8 cellular contexts compared by ENCODE assay signal in the genomic region with DNA sequence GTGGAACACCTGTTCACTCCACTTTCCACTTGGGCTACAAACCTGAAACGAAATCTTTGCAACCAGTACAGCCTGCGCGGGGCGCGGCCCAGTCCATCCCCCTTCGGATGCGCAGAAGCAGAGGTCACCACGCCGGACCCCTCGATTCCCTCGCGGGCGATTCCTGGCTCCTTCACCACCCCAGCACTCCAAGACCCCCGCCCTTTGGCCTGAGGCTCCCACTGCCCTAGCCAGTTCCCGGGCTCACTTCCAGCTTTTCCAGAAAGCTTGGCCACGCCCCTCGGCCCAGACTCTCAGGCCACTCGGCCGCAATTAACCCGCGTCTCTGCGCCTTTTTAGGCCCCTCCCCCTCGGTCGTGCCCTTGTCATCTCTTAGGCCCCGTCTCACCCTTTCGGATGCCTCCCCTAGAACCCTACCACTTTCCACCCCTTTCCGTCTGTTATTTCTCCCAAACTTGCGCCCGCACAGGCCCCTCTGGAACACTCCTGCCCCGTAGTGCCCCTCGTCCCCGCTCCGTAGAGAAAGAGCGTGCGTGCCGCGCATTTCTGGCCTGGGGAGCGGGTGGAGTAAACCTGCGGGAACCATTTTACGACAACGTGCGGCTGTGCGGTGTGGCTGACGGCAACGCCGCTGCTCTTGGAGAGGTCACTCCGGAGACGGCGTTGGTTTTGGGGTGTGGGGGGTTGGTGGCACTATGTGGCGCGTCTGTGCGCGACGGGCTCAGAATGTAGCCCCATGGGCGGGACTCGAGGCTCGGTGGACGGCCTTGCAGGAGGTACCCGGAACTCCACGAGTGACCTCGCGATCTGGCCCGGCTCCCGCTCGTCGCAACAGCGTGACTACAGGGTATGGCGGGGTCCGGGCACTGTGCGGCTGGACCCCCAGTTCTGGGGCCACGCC. TPM values are rescaled to one million over a fixed set of nuclear protein-coding genes. Genes with fewer than 3 reads are reported as not detected.
DNase-seq lines count a peak whose midpoint lies in the region; ATAC-seq and TF ChIP-seq lines count a peak whose summit lies in the region.

TSS of gene DLAT (plus strand) at position 631 of the 901 bp plus-strand sequence. CDS start at position 696, 65 bp downstream.

- peak within 1 kb of the TSS; percentile 100 for H3K27ac Mint-ChIP-seq in activated naive CD4-positive, alpha-beta T cell treated with anti-CD3 and anti-CD28 coated beads for 36 hours

- peak; percentile 94 for ATAC-seq in omental fat pad (ENCODE audit: low FRiP score)

- H3K4me3 Mint-ChIP-seq in activated naive CD4-positive, alpha-beta T cell treated with anti-CD3 and anti-CD28 coated beads for 36 hours: peak within 1 kb of the TSS; percentile 100

- no peaks in the 10 kb centered on the region for H3K9me3 ChIP-seq in testis

- H3K4me1 ChIP-seq in testis: peaks cover 9% of the 10 kb centered on the region

- WGBS in testis, 2 donors: 1% methylated on average over 43 to 54 of the region's 71 CpGs

- no peak for TF ChIP-seq CTCF in omental fat pad (IDR thresholded peaks at IDR 0.05)
- TF ChIP-seq CTCF in testis (IDR thresholded peaks at IDR 0.05): no peak

- H3K27me3 ChIP-seq in testis: no peaks in the 10 kb centered on the region

- H3K27ac ChIP-seq in testis: peak within 1 kb of the TSS; percentile 81 to 84

- peaks cover 28% of the 10 kb centered on the region for H3K4me1 Mint-ChIP-seq in activated naive CD4-positive, alpha-beta T cell treated with anti-CD3 and anti-CD28 coated beads for 36 hours (ENCODE audit: low read depth)

- peaks cover 29% of the 10 kb centered on the region for H3K36me3 Mint-ChIP-seq in activated naive CD4-positive, alpha-beta T cell treated with anti-CD3 and anti-CD28 coated beads for 36 hours (ENCODE audit: low read depth)

- H3K4me3 ChIP-seq in testis: peak within 1 kb of the TSS; percentile 68 to 90

- CTCF ChIA-PET in HEK293T (lab: Yijun Ruan, JAX): interaction anchor here (0.6 to 1.5 kb wide), 2 partner anchors 44 to 250 kb away, joined by 3 read pairs; no protein-coding TSS in a partner anchor
- CTCF ChIA-PET in activated naive CD4-positive, alpha-beta T cell treated with anti-CD3 and anti-CD28 coated beads for 36 hours (lab: Charles Lee): interaction anchor here (0.7 to 0.8 kb wide), 3 partner anchors 25 to 255 kb away, joined by 3 to 5 read pairs (median 4); no protein-coding TSS in a partner anchor

- POLR2A ChIA-PET in HEK293T (lab: Yijun Ruan, JAX): interaction anchor here (0.7 to 2.1 kb wide), 7 partner anchors 62 to 155 kb away, joined by 3 to 10 read pairs (median 4); partner anchors contain the start of genes ALG9, SDHD and TIMM8B

- no peaks in the 10 kb centered on the region for H3K27me3 Mint-ChIP-seq in activated naive CD4-positive, alpha-beta T cell treated with anti-CD3 and anti-CD28 coated beads for 36 hours (ENCODE audit: low read depth)

- DNase-seq in GM04503 (ENCODE audit: low read depth): peak; percentile 51
- peak; percentile 87 for DNase-seq in HEK293T (ENCODE audit: extremely low spot score)
- peak; percentile 82 for DNase-seq in MV-4-11 (lab: John Stamatoyannopoulos, UW)
- DNase-seq in SK-N-DZ (ENCODE audit: low spot score): peak; percentile 91
- peak; percentile 89 for DNase-seq in activated naive CD4-positive, alpha-beta T cell treated with anti-CD3 and anti-CD28 coated beads for 36 hours
- no peak for DNase-seq in glomerular endothelial cell (ENCODE audit: extremely low read depth, low read depth, low spot score)
- peak; percentile 71 for DNase-seq in omental fat pad (ENCODE audit: low spot score)
- DNase-seq in testis: peak; percentile 89

- intact Hi-C loops in activated naive CD4-positive, alpha-beta T cell treated with anti-CD3 and anti-CD28 coated beads for 36 hours (cut with micrococcal nuclease): loop anchor here (1.0 to 10.0 kb wide), 10 partner anchors 32 to 420 kb away; partner anchors contain the start of genes ALG9, CFAP68, FDXACB1 and NKAPD1
- intact Hi-C loops in testis (cut with DNase I; ENCODE audit: low total_unique reads): no loop called here

- TF ChIP-seq POLR2A in testis (IDR thresholded peaks at IDR 0.05): no peak

- no peaks in the 10 kb centered on the region for H3K36me3 ChIP-seq in testis (ENCODE audit: low read depth, missing control alignments)

- H3K9me3 Mint-ChIP-seq in activated naive CD4-positive, alpha-beta T cell treated with anti-CD3 and anti-CD28 coated beads for 36 hours: no peaks in the 10 kb centered on the region

TF ChIP-seq in HEK293T, 16 proteins besides CTCF, POLR2A, EP300 and RAD21:
- peak; percentile 98 for TF ChIP-seq L3MBTL2 (conservative IDR thresholded peaks at IDR 0.05)
- no peak for TF ChIP-seq HDGF (IDR thresholded peaks at IDR 0.05; ENCODE audit: borderline replicate concordance)
- no peak for TF ChIP-seq LEF1 (IDR thresholded peaks at IDR 0.05; ENCODE audit: borderline replicate concordance)
- no peak for TF ChIP-seq FOXM1 (IDR thresholded peaks at IDR 0.05; ENCODE audit: borderline replicate concordance)
- 0 out of 2 replicates have a peak, but pooled peaks have one; percentile 5 for TF ChIP-seq CTBP1 (IDR thresholded peaks at IDR 0.05; ENCODE audit: borderline replicate concordance)
- TF ChIP-seq FOXK2 (IDR thresholded peaks at IDR 0.05): no peak
- no peak for TF ChIP-seq SUZ12 (IDR thresholded peaks at IDR 0.05)
- no peak for TF ChIP-seq ZNF384 (IDR thresholded peaks at IDR 0.05)
- TF ChIP-seq NFRKB (IDR thresholded peaks at IDR 0.05): no peak
- no peak for TF ChIP-seq TARDBP (IDR thresholded peaks at IDR 0.05)
- no peak for TF ChIP-seq ARNT (IDR thresholded peaks at IDR 0.05)
- TF ChIP-seq SP1 (IDR thresholded peaks at IDR 0.05): no peak

RNA-seq across cellular contexts. Expression of gene DLAT, which starts in this region (rescaled TPM):
- polyA plus RNA-seq in SK-N-DZ (2014; cell fraction: cytosol; rRNA removed): 36.9 and 38.3 TPM in 2 replicates
- 18.2 and 20.4 TPM in 2 replicates for polyA plus RNA-seq in SK-N-DZ (2014; cell fraction: nucleus; rRNA removed)
- 10 to 100 TPM; 34.2 to 36.8 TPM for total RNA-seq in activated naive CD4-positive, alpha-beta T cell treated with anti-CD3 and anti-CD28 coated beads for 36 hours
- total RNA-seq in glomerular endothelial cell (26.3 and 28.8 TPM in 2 replicates), omental fat pad (10 to 100 TPM; 20.5 to 61.6 (median 36.1) TPM), testis (10 to 100 TPM; 20.9 to 21.9 TPM)
- 23.2 TPM for polyA plus RNA-seq in testis (ENCODE audit: insufficient read depth, low read depth, low replicate concordance)
